ENCODE assay signal across 24 cellular contexts in the genomic region with DNA sequence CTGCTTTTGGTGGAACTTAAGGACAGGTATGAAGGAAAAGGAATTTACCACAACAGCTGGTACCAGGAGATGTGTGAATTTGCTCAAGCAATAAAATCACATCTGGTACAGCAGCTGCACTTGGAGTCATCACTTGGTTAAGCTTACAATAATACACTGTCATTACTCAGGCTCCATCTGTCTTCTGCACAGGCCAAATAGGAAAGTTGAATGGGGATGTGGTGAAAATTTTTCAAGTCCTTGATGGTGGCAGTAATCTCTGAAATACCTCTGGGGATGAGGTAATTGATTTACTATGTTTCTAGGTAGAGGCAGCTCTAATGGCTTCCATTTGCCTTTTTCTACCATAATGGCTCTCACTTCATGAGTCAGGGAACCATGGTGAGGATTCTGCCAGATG.
"Had no signal": no experiment of that assay in that cellular context is flagged by ENCODE, and none has a peak within 500 bp of the region (broad histone marks: within the 10 kb centered on the region; RNA-seq: fewer than 3 reads in every experiment).

No MANE protein-coding gene starts in this region.

- H3K27me3 ChIP-seq: adrenal gland, cardiac muscle cell, esophagus muscularis mucosa, neutrophil, pancreas, right lobe of liver, testis had no signal

- H3K4me3 ChIP-seq: adrenal gland, cardiac muscle cell, esophagus muscularis mucosa, pancreas, right lobe of liver, testis had no signal

- H3K36me3 ChIP-seq: adrenal gland, cardiac muscle cell, esophagus muscularis mucosa, neutrophil, pancreas, right lobe of liver had no signal

- H3K27me3 Mint-ChIP-seq: activated naive CD4-positive, alpha-beta T cell treated with anti-CD3 and anti-CD28 coated beads, Interleukin-2, amount 50 U/mL, for 24 hours; stimulated activated memory B cell treated with anti-CD40 and anti-IgM and Interleukin-4, amounts not matched to agents 10 μg/mL and 1 μg/mL and 100 μg/mL, for 72 hours had no signal

- ATAC-seq: activated T-cell treated with anti-CD3 and anti-CD28 coated beads, Interleukin-2, amount 50 U/mL, for 72 hours; natural killer cell; pancreas; right lobe of liver; stimulated activated memory B cell treated with anti-CD40 and anti-IgM and Interleukin-4, amounts not matched to agents 10 μg/mL and 1 μg/mL and 100 μg/mL, for 72 hours had no signal

- H3K4me3 Mint-ChIP-seq: activated naive CD4-positive, alpha-beta T cell treated with anti-CD3 and anti-CD28 coated beads, Interleukin-2, amount 50 U/mL, for 24 hours; activated T-cell treated with anti-CD3 and anti-CD28 coated beads, Interleukin-2, amount 50 U/mL, for 72 hours; natural killer cell; stimulated activated memory B cell treated with anti-CD40 and anti-IgM and Interleukin-4, amounts not matched to agents 10 μg/mL and 1 μg/mL and 100 μg/mL, for 72 hours; type B pancreatic cell had no signal

- H3K27ac Mint-ChIP-seq: activated naive CD4-positive, alpha-beta T cell treated with anti-CD3 and anti-CD28 coated beads, Interleukin-2, amount 50 U/mL, for 24 hours; activated T-cell treated with anti-CD3 and anti-CD28 coated beads, Interleukin-2, amount 50 U/mL, for 72 hours; natural killer cell; stimulated activated memory B cell treated with anti-CD40 and anti-IgM and Interleukin-4, amounts not matched to agents 10 μg/mL and 1 μg/mL and 100 μg/mL, for 72 hours; type B pancreatic cell had no signal

- H3K36me3 Mint-ChIP-seq: activated naive CD4-positive, alpha-beta T cell treated with anti-CD3 and anti-CD28 coated beads, Interleukin-2, amount 50 U/mL, for 24 hours; natural killer cell; stimulated activated memory B cell treated with anti-CD40 and anti-IgM and Interleukin-4, amounts not matched to agents 10 μg/mL and 1 μg/mL and 100 μg/mL, for 72 hours; type B pancreatic cell had no signal

- H3K9me3 Mint-ChIP-seq: activated naive CD4-positive, alpha-beta T cell treated with anti-CD3 and anti-CD28 coated beads, Interleukin-2, amount 50 U/mL, for 24 hours; activated T-cell treated with anti-CD3 and anti-CD28 coated beads, Interleukin-2, amount 50 U/mL, for 72 hours; stimulated activated memory B cell treated with anti-CD40 and anti-IgM and Interleukin-4, amounts not matched to agents 10 μg/mL and 1 μg/mL and 100 μg/mL, for 72 hours; type B pancreatic cell had no signal

- H3K4me1 Mint-ChIP-seq: activated naive CD4-positive, alpha-beta T cell treated with anti-CD3 and anti-CD28 coated beads, Interleukin-2, amount 50 U/mL, for 24 hours; natural killer cell; stimulated activated memory B cell treated with anti-CD40 and anti-IgM and Interleukin-4, amounts not matched to agents 10 μg/mL and 1 μg/mL and 100 μg/mL, for 72 hours had no signal

- DNase-seq: activated CD4-positive, alpha-beta T cell treated with anti-CD3 and anti-CD28 coated beads, Interleukin-2, amount 50 U/mL, for 1 hour; activated CD4-positive, CD25-positive, alpha-beta regulatory T cell treated with anti-CD3 and anti-CD28 coated beads, Interleukin-2, amount 50 U/mL, for 72 hours; activated CD8-positive, alpha-beta memory T cell treated with anti-CD3 and anti-CD28 coated beads, Interleukin-2, amount 50 U/mL, for 4 hours; activated effector memory CD4-positive, alpha-beta T cell treated with anti-CD3 and anti-CD28 coated beads, Interleukin-2, amount 50 U/mL, for 16 hours; activated T-cell treated with anti-CD3 and anti-CD28 coated beads, Interleukin-2, amount 50 U/mL, for 72 hours; adrenal gland; dermis blood vessel endothelial cell; effector memory CD4-positive, alpha-beta T cell; foreskin melanocyte; head of caudate nucleus; kidney glomerular epithelial cell; mesenchymal stem cell; natural killer cell; pancreas; right lobe of liver; stimulated activated CD4-positive, alpha-beta T cell treated with anti-CD3 and anti-CD28 coated beads, Interleukin-4, amount 100 ng/mL, for 4 hours; T-helper 2 cell; testis had no signal
